20 cellular contexts compared by ENCODE assay signal in genomic region chr6:104705916-104706442, GRCh38.
DNase-seq lines count a peak whose midpoint lies in the region; ATAC-seq, FAIRE-seq and TF ChIP-seq lines count a peak whose summit lies in the region.
"Had no signal": no experiment of that assay in that cellular context is flagged by ENCODE, and none has a peak within 500 bp of the region (broad histone marks: within the 10 kb centered on the region; RNA-seq: fewer than 3 reads in every experiment).

No MANE protein-coding gene starts in this region.

- TF ChIP-seq CTCF in endothelial cell of umbilical vein (IDR thresholded peaks at IDR 0.05; ENCODE audit: extremely low read depth in 1 of 2, insufficient read depth in 1 of 2, low read depth in 1 of 2, low read length in 2 of 2) (no peak), osteocyte (IDR thresholded peaks at IDR 0.05) (no peak)

- H3K27me3 ChIP-seq in BLaER1, result no peaks in the 10 kb centered on the region
- no peaks in the 10 kb centered on the region for H3K27me3 ChIP-seq in endothelial cell of umbilical vein (ENCODE audit: control insufficient read depth in 2 of 2, insufficient read depth in 2 of 2, low read length in 2 of 2)
- no peaks in the 10 kb centered on the region for H3K27me3 ChIP-seq in HAP-1 (ENCODE audit: low read depth)
- H3K27me3 ChIP-seq: vagina had no signal

- H3K27ac ChIP-seq in BLaER1 (peak overlapping the region; percentile 76), endothelial cell of umbilical vein (ENCODE audit: insufficient read depth, low read depth, low read length) (peak overlapping the region; percentile 99)
- H3K27ac ChIP-seq: RWPE1, vagina had no signal

- H3K4me3 ChIP-seq in BLaER1 (no peak overlapping the region), endothelial cell of umbilical vein (replicated peaks in 1 of 3; ENCODE audit: insufficient read depth in 1 of 3, low read depth in 1 of 3, low read length in 3 of 3) (no peak overlapping the region), HAP-1 (no peak overlapping the region)
- H3K4me3 ChIP-seq: vagina had no signal

- no peak for FAIRE-seq in endothelial cell of umbilical vein (lab: Jason Lieb, UNC)

- no peak overlapping the region for H3K4me3 Mint-ChIP-seq in osteocyte (ENCODE audit: unreplicated experiment)
- no peak overlapping the region for H3K4me3 Mint-ChIP-seq in activated CD8-positive, alpha-beta memory T cell treated with anti-CD3 and anti-CD28 coated beads, Interleukin-2, amount 10 ng/mL, durations not matched to agents 7 days and 5 days
- H3K4me3 Mint-ChIP-seq: endodermal cell, nephron progenitor cell had no signal

- H3K4me1 ChIP-seq in BLaER1 (peaks cover 30% of the 10 kb centered on the region), endothelial cell of umbilical vein (ENCODE audit: control insufficient read depth, extremely low read depth, insufficient read depth, low read length) (peaks cover 52% of the 10 kb centered on the region), HAP-1 (no peaks in the 10 kb centered on the region)
- H3K4me1 ChIP-seq: vagina had no signal

- H4K20me1 ChIP-seq in BLaER1 (no peaks in the 10 kb centered on the region), endothelial cell of umbilical vein (replicated peaks; ENCODE audit: control insufficient read depth, extremely low read depth, insufficient read depth, low read length) (no peaks in the 10 kb centered on the region)

- no peak overlapping the region; the same call in 1 of the 2 replicates for H3K9ac ChIP-seq in BLaER1
- peak overlapping the region; percentile 73 for H3K9ac ChIP-seq in endothelial cell of umbilical vein (replicated peaks; ENCODE audit: extremely low read depth, insufficient read depth, low read length)

- H3K36me3 Mint-ChIP-seq in osteocyte (ENCODE audit: unreplicated experiment), result peaks cover 11% of the 10 kb centered on the region
- peaks cover 6% of the 10 kb centered on the region for H3K36me3 Mint-ChIP-seq in activated CD8-positive, alpha-beta memory T cell treated with anti-CD3 and anti-CD28 coated beads, Interleukin-2, amount 10 ng/mL, durations not matched to agents 7 days and 5 days

- no peaks in the 10 kb centered on the region for H3K79me2 ChIP-seq in endothelial cell of umbilical vein (ENCODE audit: control insufficient read depth, insufficient read depth, low read length)

- CTCF ChIA-PET in endothelial cell of umbilical vein (lab: Charles Lee), result interaction anchor here (1.3 to 1.6 kb wide), 3 partner anchors 19 to 67 kb away, joined by 3 to 16 read pairs (median 4); no protein-coding TSS in a partner anchor
- CTCF ChIA-PET in activated CD8-positive, alpha-beta memory T cell treated with anti-CD3 and anti-CD28 coated beads, Interleukin-2, amount 10 ng/mL, durations not matched to agents 7 days and 5 days (lab: Charles Lee), result no interaction called here

- dilution Hi-C loops in endothelial cell of umbilical vein (cut with MboI; ENCODE audit: extremely low pct_ligation_motif_present, low sequenced_read_pairs), result no loop called here

- peaks cover 9% of the 10 kb centered on the region for H3K9me3 Mint-ChIP-seq in osteocyte (ENCODE audit: unreplicated experiment)
- no peaks in the 10 kb centered on the region for H3K9me3 Mint-ChIP-seq in activated CD8-positive, alpha-beta memory T cell treated with anti-CD3 and anti-CD28 coated beads, Interleukin-2, amount 10 ng/mL, durations not matched to agents 7 days and 5 days (ENCODE audit: low read depth)
- H3K9me3 Mint-ChIP-seq: CD8-positive, alpha-beta memory T cell; endodermal cell; nephron progenitor cell had no signal

- BruUV-seq in endothelial cell of umbilical vein (replicated peaks; lab: Mats Ljungman, UMichigan), result no TSS peak

- POLR2A ChIA-PET in endothelial cell of umbilical vein (lab: Charles Lee), result interaction anchor here (1.2 kb wide), 1 partner anchor 66 kb away, joined by 3 read pairs; no protein-coding TSS in a partner anchor

- in situ Hi-C loops in HAP-1 (cut with MboI; ENCODE audit: low sequenced_read_pairs), result no loop called here

- H3K9me1 ChIP-seq in endothelial cell of umbilical vein (replicated peaks; ENCODE audit: control insufficient read depth, extremely low read depth, insufficient read depth, low read length), result no peaks in the 10 kb centered on the region

- peak overlapping the region; percentile 91 for H3K27ac Mint-ChIP-seq in osteocyte (ENCODE audit: unreplicated experiment)
- H3K27ac Mint-ChIP-seq in activated CD8-positive, alpha-beta memory T cell treated with anti-CD3 and anti-CD28 coated beads, Interleukin-2, amount 10 ng/mL, durations not matched to agents 7 days and 5 days, result no peak overlapping the region
- H3K27ac Mint-ChIP-seq: endodermal cell, progenitor cell of endocrine pancreas had no signal

- no peak for TF ChIP-seq POLR2A in endothelial cell of umbilical vein (IDR thresholded peaks at IDR 0.05; ENCODE audit: low read depth, low read length)

- peak overlapping the region; percentile 75 for H3K4me2 ChIP-seq in BLaER1
- H3K4me2 ChIP-seq in endothelial cell of umbilical vein (ENCODE audit: insufficient read depth, low read length), result peak overlapping the region; percentile 84

- H3K36me3 ChIP-seq in BLaER1, result no peaks in the 10 kb centered on the region
- no peaks in the 10 kb centered on the region for H3K36me3 ChIP-seq in endothelial cell of umbilical vein (ENCODE audit: control insufficient read depth in 2 of 2, extremely low read depth in 1 of 2, insufficient read depth in 2 of 2, low read length in 2 of 2)
- H3K36me3 ChIP-seq in HAP-1 (replicated peaks), result no peaks in the 10 kb centered on the region
- H3K36me3 ChIP-seq: vagina had no signal

- H3K4me1 Mint-ChIP-seq in osteocyte (ENCODE audit: unreplicated experiment), result peaks cover 72% of the 10 kb centered on the region
- H3K4me1 Mint-ChIP-seq in activated CD8-positive, alpha-beta memory T cell treated with anti-CD3 and anti-CD28 coated beads, Interleukin-2, amount 10 ng/mL, durations not matched to agents 7 days and 5 days, result peaks cover 18% of the 10 kb centered on the region

- peaks cover 5% of the 10 kb centered on the region; the same call in 1 of the 2 replicates for H3K9me3 ChIP-seq in BLaER1
- H3K9me3 ChIP-seq in endothelial cell of umbilical vein (replicated peaks; ENCODE audit: control insufficient read depth, insufficient read depth, low read length), result no peaks in the 10 kb centered on the region
- H3K9me3 ChIP-seq in HAP-1, result no peaks in the 10 kb centered on the region
- H3K9me3 ChIP-seq: vagina had no signal

- ATAC-seq in HG02885 (IDR thresholded peaks at IDR 0.05; ENCODE audit: poor library complexity, unreplicated experiment), result no peak
- no peak for ATAC-seq in activated CD8-positive, alpha-beta memory T cell treated with anti-CD3 and anti-CD28 coated beads, Interleukin-2, amount 10 ng/mL, durations not matched to agents 7 days and 5 days
- no peak for ATAC-seq in GM18502 (IDR thresholded peaks at IDR 0.05; ENCODE audit: poor library complexity, unreplicated experiment)

- intact Hi-C loops in endothelial cell of umbilical vein (cut with micrococcal nuclease), result loop anchor here (1.0 to 10.0 kb wide), 5 partner anchors 23 to 184 kb away; partner anchors contain the start of gene HACE1

- H2AFZ ChIP-seq in endothelial cell of umbilical vein (ENCODE audit: low read depth, low read length), result peak overlapping the region; percentile 34

- DNase-seq in NCI-H82 (lab: John Stamatoyannopoulos, UW), result peak; percentile 82
- DNase-seq in endothelial cell of umbilical vein (ENCODE audit: low read depth, low spot score), result no peak
- DNase-seq in osteocyte (ENCODE audit: extremely low spot score, unreplicated experiment), result no peak
- DNase-seq in HAP-1 (ENCODE audit: low spot score in 2 of 2), result no peak
- DNase-seq in activated CD8-positive, alpha-beta memory T cell treated with anti-CD3 and anti-CD28 coated beads, Interleukin-2, amount 10 ng/mL, durations not matched to agents 7 days and 5 days, result no peak
- DNase-seq: activated gamma-delta T cell treated with Interleukin-2 at 50 U/mL for 16 hours; CD8-positive, alpha-beta memory T cell; DMS79; endodermal cell; KBM-7; mesendoderm; NCI-H1092; NCI-H2107; nephron progenitor cell had no signal

- H3K27me3 Mint-ChIP-seq in osteocyte (ENCODE audit: unreplicated experiment), result no peaks in the 10 kb centered on the region
- no peaks in the 10 kb centered on the region for H3K27me3 Mint-ChIP-seq in activated CD8-positive, alpha-beta memory T cell treated with anti-CD3 and anti-CD28 coated beads, Interleukin-2, amount 10 ng/mL, durations not matched to agents 7 days and 5 days
- H3K27me3 Mint-ChIP-seq: CD8-positive, alpha-beta memory T cell; progenitor cell of endocrine pancreas had no signal

TF ChIP-seq in endothelial cell of umbilical vein, 7 proteins besides CTCF, POLR2A, EP300 and RAD21:
- TF ChIP-seq MYC (IDR thresholded peaks at IDR 0.05; ENCODE audit: low read depth, low read length), result no peak
- TF ChIP-seq POLR2AphosphoS5 (IDR thresholded peaks at IDR 0.05; ENCODE audit: insufficient read depth, low read depth, low read length), result no peak
